ENCODE assay signal across 18 cellular contexts in genomic region chr1:168918860-168919741, GRCh38.
DNase-seq lines count a peak whose midpoint lies in the region; ATAC-seq and TF ChIP-seq lines count a peak whose summit lies in the region.
"Had no signal": no experiment of that assay in that cellular context is flagged by ENCODE, and none has a peak within 500 bp of the region (broad histone marks: within the 10 kb centered on the region; RNA-seq: fewer than 3 reads in every experiment).

No MANE protein-coding gene starts in this region.

- H3K4me3 Mint-ChIP-seq in T-helper 17 cell = no peak overlapping the region
- H3K4me3 Mint-ChIP-seq: CD14-positive monocyte, nephron had no signal

- no peak for TF ChIP-seq POLR2A in breast epithelium (IDR thresholded peaks at IDR 0.05)

- no peaks in the 10 kb centered on the region for H3K36me3 Mint-ChIP-seq in T-helper 17 cell (ENCODE audit: low read depth)
- H3K36me3 Mint-ChIP-seq: CD14-positive monocyte had no signal

- no peaks in the 10 kb centered on the region for H3K4me1 ChIP-seq in breast epithelium
- H3K4me1 ChIP-seq in iPS DF 6.9 (ENCODE audit: control insufficient read depth, insufficient read depth, low read length) = peaks cover 6% of the 10 kb centered on the region; the same call in 1 of the 2 replicates
- H3K4me1 ChIP-seq in colonic mucosa = no peaks in the 10 kb centered on the region

- H3K27me3 Mint-ChIP-seq in T-helper 17 cell = peaks cover 15% of the 10 kb centered on the region

- ATAC-seq in GM18868 (IDR thresholded peaks at IDR 0.05; ENCODE audit: unreplicated experiment) (no peak), T-helper 17 cell (no peak), GM19463 (IDR thresholded peaks at IDR 0.05; ENCODE audit: unreplicated experiment) (no peak)
- ATAC-seq: stimulated activated naive CD8-positive, alpha-beta T cell treated with anti-CD3 and anti-CD28 coated beads, Interleukin-15, Interleukin-2, amounts not matched to agents 100 U/mL and 50 U/mL, for 24 hours had no signal

- H3K36me3 ChIP-seq in breast epithelium (no peaks in the 10 kb centered on the region), iPS DF 6.9 (ENCODE audit: control insufficient read depth, insufficient read depth, low read length) (no peaks in the 10 kb centered on the region; the same call in 1 of the 2 replicates), colonic mucosa (no peaks in the 10 kb centered on the region)
- H3K36me3 ChIP-seq: ascending aorta, left ventricle myocardium inferior had no signal

- peaks cover 8% of the 10 kb centered on the region for H3K4me1 Mint-ChIP-seq in T-helper 17 cell

- TF ChIP-seq CTCF in breast epithelium (IDR thresholded peaks at IDR 0.05) = no peak
- TF ChIP-seq CTCF in retinal pigment epithelial cell (conservative IDR thresholded peaks at IDR 0.05; ENCODE audit: low read depth, low read length) = no peak
- no peak for TF ChIP-seq CTCF in colonic mucosa (IDR thresholded peaks at IDR 0.05)

- H3K27ac Mint-ChIP-seq in T-helper 17 cell = no peak overlapping the region

- no CpG with 5 or more reads among the region's 5 CpGs for WGBS in iPS DF 6.9 (ENCODE audit: insufficient coverage, insufficient read length)

- H3K4me3 ChIP-seq in breast epithelium (no peak overlapping the region), iPS DF 6.9 (ENCODE audit: low read length) (no peak overlapping the region), retinal pigment epithelial cell (ENCODE audit: low read length) (no peak overlapping the region), colonic mucosa (no peak overlapping the region)
- H3K4me3 ChIP-seq: ascending aorta, left ventricle myocardium inferior had no signal

- intact Hi-C loops in breast epithelium (cut with DNase I; ENCODE audit: low total_unique reads) (no loop called here), colonic mucosa (cut with DNase I) (no loop called here)

- DNase-seq in NCI-H748 treated with DMSO at 0.1 percent for 48 hours (lab: John Stamatoyannopoulos, UW) (peak; percentile 40), breast epithelium (ENCODE audit: low spot score in 2 of 2) (no peak), iPS DF 6.9 (ENCODE audit: low read depth, low spot score) (peak; percentile 31), retinal pigment epithelial cell (ENCODE audit: low read depth) (peak; percentile 14), colonic mucosa (no peak), T-helper 17 cell (no peak)
- DNase-seq: activated effector memory CD4-positive, alpha-beta T cell treated with Interleukin-2 at 50 U/mL for 16 hours; glutamatergic neuron; KBM-7; left ventricle myocardium inferior; NCI-H1417 treated with DMSO at 0.1 percent for 48 hours; SHP77; stimulated activated naive CD8-positive, alpha-beta T cell treated with anti-CD3 and anti-CD28 coated beads, Interleukin-15, Interleukin-2, amounts not matched to agents 100 U/mL and 50 U/mL, for 24 hours had no signal

- H3K9me3 ChIP-seq in breast epithelium = no peaks in the 10 kb centered on the region
- H3K9me3 ChIP-seq in iPS DF 6.9 (ENCODE audit: control insufficient read depth, insufficient read depth, low read length) = no peaks in the 10 kb centered on the region
- no peaks in the 10 kb centered on the region for H3K9me3 ChIP-seq in colonic mucosa
- H3K9me3 ChIP-seq in T-helper 17 cell (ENCODE audit: control insufficient read depth, low read length, poor library complexity, severe bottlenecking) = no peaks in the 10 kb centered on the region
- H3K9me3 ChIP-seq: ascending aorta, left ventricle myocardium inferior had no signal

- H3K27me3 ChIP-seq in breast epithelium (no peaks in the 10 kb centered on the region), iPS DF 6.9 (ENCODE audit: control insufficient read depth, insufficient read depth, low read length) (no peaks in the 10 kb centered on the region), colonic mucosa (no peaks in the 10 kb centered on the region)
- H3K27me3 ChIP-seq: ascending aorta had no signal

- no peak overlapping the region for H3K9ac ChIP-seq in colonic mucosa (ENCODE audit: low read depth in 2 of 2, low read length in 2 of 2)

- H3K27ac ChIP-seq in breast epithelium (peak overlapping the region; percentile 76 to 78), iPS DF 6.9 (ENCODE audit: low read length) (no peak overlapping the region), colonic mucosa (no peak overlapping the region)

Comparison
In these comparisons a context has a peak if more than half of its experiments do, and no peak if none do; other contexts are left out.
1. DNase-seq: peak in NCI-H748 treated with DMSO at 0.1 percent for 48 hours (single experiment), iPS DF 6.9 (single experiment) and retinal pigment epithelial cell (single experiment); none in breast epithelium (0 of 2), colonic mucosa (single experiment) and T-helper 17 cell (0 of 3).
2. H3K27ac ChIP-seq: peak in breast epithelium (2 of 2); none in iPS DF 6.9 (single experiment) and colonic mucosa (single experiment).